In the genomic region with DNA sequence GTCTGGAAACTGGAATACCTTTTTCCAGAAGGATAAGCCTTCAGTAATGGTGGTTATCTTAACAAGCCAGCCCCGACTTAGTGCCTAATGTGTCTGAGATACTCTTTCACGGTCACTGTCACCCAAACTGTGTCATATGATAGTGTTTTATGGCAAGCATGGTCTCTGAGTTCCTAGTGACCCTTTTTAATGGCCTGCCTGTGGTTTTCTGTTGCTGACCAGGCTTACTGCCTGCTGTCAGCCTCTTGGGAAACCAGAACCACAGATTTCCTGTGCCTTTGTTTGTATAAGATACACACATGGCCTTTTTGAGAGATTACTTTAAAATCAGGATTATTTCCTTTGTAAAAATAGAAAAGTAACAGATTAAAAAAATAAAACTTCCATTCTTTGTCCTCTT, we compare ENCODE assay signal across 1 cellular context.
A peak's percentile ranks its signal among the peaks of the same experiment; 100 is the strongest.
TF ChIP-seq lines count a peak whose summit lies in the region.

No MANE protein-coding gene starts in this region.

TF ChIP-seq in K562, 482 proteins besides CTCF, POLR2A, EP300 and RAD21 (continued from another document):
- no peak for TF ChIP-seq SAFB2 (IDR thresholded peaks at IDR 0.05; ENCODE audit: borderline replicate concordance, low read depth, low read length, severe bottlenecking)
- no peak for TF ChIP-seq ZNF347 (CRISPR knock-in tag; IDR thresholded peaks at IDR 0.05; ENCODE audit: low read depth)
- no peak for TF ChIP-seq BRD9 (IDR thresholded peaks at IDR 0.05; ENCODE audit: low read depth, partially characterized antibody)
- TF ChIP-seq CTCFL (IDR thresholded peaks at IDR 0.05; ENCODE audit: borderline replicate concordance, insufficient read depth, low read depth, low read length, poor library complexity, severe bottlenecking) = no peak
- no peak for TF ChIP-seq PRDM10 (IDR thresholded peaks at IDR 0.05; ENCODE audit: partially characterized antibody)
- peak; percentile 73 for TF ChIP-seq NCOA1 (IDR thresholded peaks at IDR 0.05; ENCODE audit: low read depth)
- no peak for TF ChIP-seq ZNF124 (CRISPR knock-in tag; IDR thresholded peaks at IDR 0.05)
- no peak; the same call in 1 of the 2 replicates for TF ChIP-seq USF1 (CRISPR knock-in tag; IDR thresholded peaks at IDR 0.05)
- TF ChIP-seq ETV5 (CRISPR knock-in tag; IDR thresholded peaks at IDR 0.05; ENCODE audit: low read depth) = peak; percentile 71
- TF ChIP-seq JUND (IDR thresholded peaks at IDR 0.05; ENCODE audit: borderline replicate concordance, low read depth, low read length) = peak; percentile 50
- peak; percentile 67; the same call in 1 of the 3 replicates for TF ChIP-seq JUND (tag; IDR thresholded peaks at IDR 0.05; ENCODE audit: borderline replicate concordance, low read depth, low read length)
- no peak for TF ChIP-seq KAT8 (IDR thresholded peaks at IDR 0.05; ENCODE audit: low read depth)
- TF ChIP-seq RBM15 (IDR thresholded peaks at IDR 0.05; ENCODE audit: insufficient read depth, low read length) = no peak
- no peak for TF ChIP-seq POLR2B (IDR thresholded peaks at IDR 0.05; ENCODE audit: low read depth, partially characterized antibody)
- peak; percentile 42; the same call in 1 of the 2 replicates for TF ChIP-seq MAX (CRISPR knock-in tag; IDR thresholded peaks at IDR 0.05)
- no peak for TF ChIP-seq ZNF239 (CRISPR knock-in tag; IDR thresholded peaks at IDR 0.05)
